ENCODE assay signal across 8 cellular contexts in genomic region chr1:221263831-221264767, GRCh38.
DNase-seq lines count a peak whose midpoint lies in the region; ATAC-seq and TF ChIP-seq lines count a peak whose summit lies in the region.

No MANE protein-coding gene starts in this region.

- TF ChIP-seq POLR2A in NB4 (IDR thresholded peaks at IDR 0.05; ENCODE audit: extremely low read depth, insufficient read length), result no peak

- ATAC-seq in HG02588 (IDR thresholded peaks at IDR 0.05; ENCODE audit: unreplicated experiment), result peak; percentile 89

- H3K4me3 ChIP-seq in NB4 (ENCODE audit: low read depth, low read length), result no peak overlapping the region

- in situ Hi-C loops in ACHN (cut with HindIII; ENCODE audit: low pct_ligation_motif_present, low pct_unique_long_range_greater_than_20kb, low sequenced_read_pairs), result no loop called here

- peak; percentile 64 for TF ChIP-seq CTCF in GM12873 (IDR thresholded peaks at IDR 0.05; ENCODE audit: insufficient read depth, low read depth, low read length, missing control alignments)
- peak; percentile 58 for TF ChIP-seq CTCF in NB4 (IDR thresholded peaks at IDR 0.05; ENCODE audit: low read depth, low read length)

- DNase-seq in ACHN (peak; percentile 77), NB4 (ENCODE audit: low read depth) (peak; percentile 72), T-helper 1 cell (peak in 3 of 5 donors; percentile 6 to 50 (median 16)), dermis microvascular lymphatic vessel endothelial cell (ENCODE audit: low read depth in 2 of 2) (peak; percentile 66 to 91), lung microvascular endothelial cell (ENCODE audit: low read depth in 2 of 2) (peak; percentile 87 to 88)
- DNase-seq in stimulated activated naive CD4-positive, alpha-beta T cell treated with Interleukin-2 at 50 U/mL for 16 hours (lab: John Stamatoyannopoulos, UW), result peak; percentile 8

Comparison
In these comparisons a context has a peak if more than half of its experiments do, and no peak if none do; other contexts are left out.
1. DNase-seq: peak in every context shown above with its lines; median percentile 88 in lung microvascular endothelial cell; 78 in dermis microvascular lymphatic vessel endothelial cell; 77 in ACHN; 72 in NB4; 16 in T-helper 1 cell; 8 in stimulated activated naive CD4-positive, alpha-beta T cell treated with Interleukin-2 at 50 U/mL for 16 hours.